Comparison of ENCODE assay signal across 12 cellular contexts in the genomic region with DNA sequence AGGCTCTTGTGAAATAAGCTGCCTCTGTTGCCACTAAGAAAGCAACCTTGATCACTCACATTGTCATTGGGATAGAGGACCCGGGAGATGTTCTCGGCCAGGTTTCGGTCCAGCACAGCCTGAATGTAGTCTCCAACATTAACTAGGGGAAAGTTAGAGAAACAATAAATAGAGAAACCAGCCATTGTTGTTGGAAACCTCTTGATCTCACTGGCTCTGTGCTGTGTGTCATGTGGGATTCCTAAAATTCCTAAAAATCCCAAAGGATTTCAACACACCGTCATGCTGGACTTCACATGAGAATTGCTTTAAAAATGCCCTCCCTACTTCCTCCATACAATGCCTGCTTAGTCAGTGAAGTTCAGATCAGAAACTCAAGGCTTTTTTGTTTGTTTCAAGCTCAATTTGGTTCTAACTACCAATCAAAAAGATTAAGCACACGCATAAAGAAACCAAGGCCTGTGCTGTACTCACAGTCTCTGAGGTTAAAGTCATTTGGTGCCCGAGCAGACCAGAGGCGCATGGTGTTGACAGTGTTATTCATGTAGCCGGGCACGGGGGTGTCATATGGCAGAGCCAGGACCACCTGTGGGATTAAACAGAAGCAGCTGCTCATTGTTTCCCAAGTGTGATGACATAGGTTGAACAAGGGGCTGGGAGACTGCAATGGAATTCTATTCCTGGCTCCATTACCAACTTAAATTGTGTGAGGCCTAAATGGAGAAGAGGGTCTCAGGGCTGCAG. TPM values are rescaled to one million over a fixed set of nuclear protein-coding genes. Genes with fewer than 3 reads are reported as not detected.
DNase-seq lines count a peak whose midpoint lies in the region; ATAC-seq, FAIRE-seq and TF ChIP-seq lines count a peak whose summit lies in the region.
"Had no signal": no experiment of that assay in that cellular context is flagged by ENCODE, and none has a peak within 500 bp of the region (broad histone marks: within the 10 kb centered on the region; RNA-seq: fewer than 3 reads in every experiment).

No MANE protein-coding gene starts in this region.

- H3K27ac ChIP-seq in AG04450 (ENCODE audit: low read depth, low read length): peak overlapping the region; percentile 89
- H3K27ac ChIP-seq in HepG2 (ENCODE audit: extremely low read length, insufficient read depth, low read length): peak overlapping the region; percentile 66

- H3K79me2 ChIP-seq in HepG2 (ENCODE audit: insufficient read depth, low read length): no peaks in the 10 kb centered on the region

- CTCF ChIA-PET in AG04450 (lab: Charles Lee) (interaction anchor here (1.1 to 2.1 kb wide), 2 partner anchors 60 to 375 kb away, joined by 4 to 14 read pairs; no protein-coding TSS in a partner anchor), HepG2 (lab: Yijun Ruan, JAX; ENCODE audit: low intra/inter-chr PET ratio, low total read pairs) (no interaction called here)

- H3K36me3 ChIP-seq in HepG2 (replicated peaks in 1 of 2; ENCODE audit: control insufficient read depth in 1 of 2, insufficient read depth in 2 of 2, low read length in 2 of 2): peaks cover 28 to 53% of the 10 kb centered on the region in 2 experiments

- 42% methylated on average over 9 of the region's 9 CpGs for WGBS in HepG2 (ENCODE audit: low lambda C conversion rate)

- intact Hi-C loops in HepG2 (cut with micrococcal nuclease; ENCODE audit: unreplicated experiment): loop anchor here (1.0 to 2.0 kb wide), 2 partner anchors 14 to 45 kb away; no protein-coding TSS in a partner anchor

- no peak for TF ChIP-seq RAD21 in HepG2 (CRISPR knock-in tag; IDR thresholded peaks at IDR 0.05)

- no peak for TF ChIP-seq POLR2A in HepG2 (IDR thresholded peaks at IDR 0.05; ENCODE audit: insufficient read depth in 1 of 2, low read depth in 2 of 2, low read length in 2 of 2)

- H3K4me3 ChIP-seq in AG04450 (ENCODE audit: low read depth, low read length) (no peak overlapping the region), HepG2 (replicated peaks in 1 of 3; ENCODE audit: insufficient read depth in 1 of 3, low read depth in 2 of 3, low read length in 3 of 3) (peak overlapping the region in 1 of 3 experiments; percentile 6; a peak in 1 of 6 replicates)
- H3K4me3 ChIP-seq: lung had no signal

- TF ChIP-seq EP300 in HepG2 (IDR thresholded peaks at IDR 0.05; ENCODE audit: low read depth in 2 of 2, low read length in 2 of 2) (peak in 1 of 2 experiments; percentile 60; a peak in 2 of 4 replicates), HepG2 (CRISPR knock-in tag; IDR thresholded peaks at IDR 0.05; ENCODE audit: borderline replicate concordance) (no peak)

- peak; percentile 89 for ATAC-seq in HepG2
- ATAC-seq in HG03095 (IDR thresholded peaks at IDR 0.05; ENCODE audit: unreplicated experiment): no peak

- TF ChIP-seq CTCF in AG04450 (IDR thresholded peaks at IDR 0.05; ENCODE audit: low read depth, low read length): no peak
- no peak for TF ChIP-seq CTCF in HepG2 (CRISPR knock-in tag; IDR thresholded peaks at IDR 0.05)

- DNase-seq in AG04450 (ENCODE audit: low read depth, low spot score): peak; percentile 48
- peak; percentile 36 for DNase-seq in HT1080 (ENCODE audit: low read depth)
- peak; percentile 89 for DNase-seq in astrocyte of the hippocampus (ENCODE audit: low read depth, low spot score)
- peak; percentile 90 for DNase-seq in HepG2 (ENCODE audit: low spot score)
- DNase-seq in NCI-H510A (lab: John Stamatoyannopoulos, UW): no peak
- no peak for DNase-seq in midbrain (lab: John Stamatoyannopoulos, UW)
- no peak for DNase-seq in putamen (ENCODE audit: low spot score)
- DNase-seq: CD8-positive, alpha-beta memory T cell; KBM-7 had no signal

- peak; percentile 91 for FAIRE-seq in HepG2 (lab: Jason Lieb, UNC)
- FAIRE-seq: colon had no signal

- in situ Hi-C loops in HepG2 (cut with HindIII; ENCODE audit: extremely low pct_ligation_motif_present, low pct_unique_long_range_greater_than_20kb): no loop called here

- peaks cover 46% of the 10 kb centered on the region for H3K4me1 ChIP-seq in HepG2 (ENCODE audit: insufficient read depth, low read length)

- POLR2A ChIA-PET in AG04450 (lab: Yijun Ruan, JAX): interaction anchor here (1.2 kb wide), 1 partner anchor 39 kb away, joined by 3 read pairs; no protein-coding TSS in a partner anchor
- POLR2A ChIA-PET in HepG2 (lab: Yijun Ruan, JAX): interaction anchor here (1.5 kb wide), 1 partner anchor 23 kb away, joined by 12 read pairs; the partner anchor contains the start of gene PYGL

- peak overlapping the region; percentile 35 for H3K9ac ChIP-seq in HepG2 (ENCODE audit: insufficient read depth, low read depth, low read length)

- no TSS peak for BruUV-seq in HepG2 (replicated peaks; lab: Mats Ljungman, UMichigan)

- no peaks in the 10 kb centered on the region for H4K20me1 ChIP-seq in HepG2 (ENCODE audit: insufficient read depth, low read length)

- peak overlapping the region; percentile 32 for H3K4me2 ChIP-seq in HepG2 (ENCODE audit: low read depth, low read length)

- H2AFZ ChIP-seq in HepG2 (ENCODE audit: low read length): no peak overlapping the region

- H3K9me3 ChIP-seq in AG04450 (ENCODE audit: control insufficient read depth, insufficient read depth, low read length): no peaks in the 10 kb centered on the region
- no peaks in the 10 kb centered on the region for H3K9me3 ChIP-seq in HepG2 (ENCODE audit: low read length)

- H3K27me3 ChIP-seq in AG04450 (ENCODE audit: control insufficient read depth, insufficient read depth, low read length): no peaks in the 10 kb centered on the region
- H3K27me3 ChIP-seq in HepG2 (ENCODE audit: control insufficient read depth in 1 of 2, insufficient read depth in 2 of 2, low read length in 2 of 2): no peaks in the 10 kb centered on the region

RNA-seq across cellular contexts. Expression of gene PYGL, which starts 23.6 kb away (rescaled TPM):
- 57.8 and 60.4 TPM in 2 replicates for polyA plus RNA-seq in AG04450 (2011; rRNA removed)
- 47.8 and 52.5 TPM in 2 replicates for polyA minus RNA-seq in AG04450 (2011; rRNA and poly(A)+ RNA removed)
- total RNA-seq in HT1080 (2014; rRNA removed; shearing (Covaris generic)): 105 and 106 TPM in 2 replicates
- polyA plus RNA-seq in HT1080 (2015; cell fraction: cytosol; rRNA removed): 135 and 144 TPM in 2 replicates
- polyA plus RNA-seq in HT1080 (2015; cell fraction: nucleus; rRNA removed): 204 and 220 TPM in 2 replicates
- 110 and 138 TPM in 2 replicates for total RNA-seq in HepG2 (2016; rRNA removed; fragmentation: Illumina TruSeq; extraction: Trizol)
- total RNA-seq in HepG2 (2016; cell fraction: cytosol; rRNA removed; fragmentation: Illumina TruSeq; extraction: Trizol; ENCODE audit: low read depth): 24.2 and 25.1 TPM in 2 replicates
- total RNA-seq in HepG2 (2016; cell fraction: insoluble cytoplasmic fraction; rRNA removed; fragmentation: Illumina TruSeq; extraction: Trizol): 104 and 122 TPM in 2 replicates
- total RNA-seq in HepG2 (2016; cell fraction: membrane; rRNA removed; fragmentation: Illumina TruSeq; extraction: Trizol): 42.2 and 48.9 TPM in 2 replicates
- 69.1 and 77.8 TPM in 2 replicates for total RNA-seq in HepG2 (2016; cell fraction: nucleus; rRNA removed; fragmentation: Illumina TruSeq; extraction: Trizol)
- 93.4 and 98.4 TPM in 2 replicates for polyA plus RNA-seq in HepG2 (2011; rRNA removed)
- 56.3 and 63.7 TPM in 2 replicates for polyA plus RNA-seq in HepG2 (2011; cell fraction: cytosol; rRNA removed)
- 149 and 157 TPM in 2 replicates for polyA plus RNA-seq in HepG2 (2011; cell fraction: nucleus; rRNA removed)
- 83.7 and 96.3 TPM in 2 replicates for polyA plus RNA-seq in HepG2 (2012)
- 8.8 and 10.5 TPM in 2 replicates for polyA plus RNA-seq in HepG2 (2016; cell fraction: cytosol; fragmentation: Illumina TruSeq; extraction: Trizol; ENCODE audit: low read depth)
- polyA plus RNA-seq in HepG2 (2016; cell fraction: insoluble cytoplasmic fraction; fragmentation: Illumina TruSeq; extraction: Trizol; ENCODE audit: low read depth): 95.4 and 102 TPM in 2 replicates
- polyA plus RNA-seq in HepG2 (2016; cell fraction: membrane; fragmentation: Illumina TruSeq; extraction: Trizol; ENCODE audit: low read depth): 16.6 and 19.8 TPM in 2 replicates
- 103 and 119 TPM in 2 replicates for polyA plus RNA-seq in HepG2 (2016; cell fraction: nucleus; fragmentation: Illumina TruSeq; extraction: Trizol; ENCODE audit: insufficient read depth, low read depth)
- 42.1 and 79.4 TPM in 2 replicates for polyA minus RNA-seq in HepG2 (2011; rRNA and poly(A)+ RNA removed; ENCODE audit: low replicate concordance)
- polyA minus RNA-seq in HepG2 (2011; cell fraction: cytosol; rRNA and poly(A)+ RNA removed): 85.3 and 93.5 TPM in 2 replicates
- polyA minus RNA-seq in HepG2 (2011; cell fraction: nucleus; rRNA and poly(A)+ RNA removed): 147 and 159 TPM in 2 replicates
- polyA plus RNA-seq: CD8-positive, alpha-beta memory T cell had no signal

RNA-seq across cellular contexts. Expression of gene ABHD12B, which starts 48.8 kb away (rescaled TPM):
- 0.32 TPM in 2 replicates for polyA plus RNA-seq in AG04450 (2011; rRNA removed)
- 0.61 TPM in 1 of 2 replicates, not detected in the other for polyA minus RNA-seq in AG04450 (2011; rRNA and poly(A)+ RNA removed)
- not detected in 2 replicates for total RNA-seq in HT1080 (2014; rRNA removed; shearing (Covaris generic))
- polyA plus RNA-seq in HT1080 (2015; cell fraction: cytosol; rRNA removed): not detected in 2 replicates
- not detected in 2 replicates for polyA plus RNA-seq in HT1080 (2015; cell fraction: nucleus; rRNA removed)
- total RNA-seq in HepG2 (2016; rRNA removed; fragmentation: Illumina TruSeq; extraction: Trizol): not detected in 2 replicates
- not detected in 2 replicates for total RNA-seq in HepG2 (2016; cell fraction: cytosol; rRNA removed; fragmentation: Illumina TruSeq; extraction: Trizol; ENCODE audit: low read depth)
- not detected in 2 replicates for total RNA-seq in HepG2 (2016; cell fraction: insoluble cytoplasmic fraction; rRNA removed; fragmentation: Illumina TruSeq; extraction: Trizol)
- not detected in 2 replicates for total RNA-seq in HepG2 (2016; cell fraction: membrane; rRNA removed; fragmentation: Illumina TruSeq; extraction: Trizol)
- total RNA-seq in HepG2 (2016; cell fraction: nucleus; rRNA removed; fragmentation: Illumina TruSeq; extraction: Trizol): not detected in 2 replicates
- not detected in 2 replicates for polyA plus RNA-seq in HepG2 (2011; rRNA removed)
- polyA plus RNA-seq in HepG2 (2011; cell fraction: cytosol; rRNA removed): not detected in 2 replicates
- not detected in 2 replicates for polyA plus RNA-seq in HepG2 (2011; cell fraction: nucleus; rRNA removed)
- 0.19 and 0.42 TPM in 2 replicates for polyA plus RNA-seq in HepG2 (2012)
- polyA plus RNA-seq in HepG2 (2016; cell fraction: cytosol; fragmentation: Illumina TruSeq; extraction: Trizol; ENCODE audit: low read depth): not detected in 2 replicates
- polyA plus RNA-seq in HepG2 (2016; cell fraction: insoluble cytoplasmic fraction; fragmentation: Illumina TruSeq; extraction: Trizol; ENCODE audit: low read depth): not detected in 2 replicates
- polyA plus RNA-seq in HepG2 (2016; cell fraction: membrane; fragmentation: Illumina TruSeq; extraction: Trizol; ENCODE audit: low read depth): not detected in 2 replicates
- polyA plus RNA-seq in HepG2 (2016; cell fraction: nucleus; fragmentation: Illumina TruSeq; extraction: Trizol; ENCODE audit: insufficient read depth, low read depth): not detected in 2 replicates
- polyA minus RNA-seq in HepG2 (2011; rRNA and poly(A)+ RNA removed; ENCODE audit: low replicate concordance): not detected in 2 replicates
- not detected in 2 replicates for polyA minus RNA-seq in HepG2 (2011; cell fraction: cytosol; rRNA and poly(A)+ RNA removed)
- polyA minus RNA-seq in HepG2 (2011; cell fraction: nucleus; rRNA and poly(A)+ RNA removed): not detected in 2 replicates
- total RNA-seq: CD8-positive, alpha-beta memory T cell had no signal
- polyA plus RNA-seq: CD8-positive, alpha-beta memory T cell had no signal

Comparison
In these comparisons a context has a peak if more than half of its experiments do, and no peak if none do; other contexts are left out.
1. DNase-seq: peak in AG04450 (single experiment), HT1080 (single experiment), astrocyte of the hippocampus (single experiment) and HepG2 (single experiment); none in NCI-H510A (single experiment), midbrain (single experiment) and putamen (single experiment).